ENCODE assay signal across 15 cellular contexts in genomic region chr7:45223728-45224630, GRCh38.
"Had no signal": no experiment of that assay in that cellular context is flagged by ENCODE, and none has a peak within 500 bp of the region (broad histone marks: within the 10 kb centered on the region; RNA-seq: fewer than 3 reads in every experiment).

No MANE protein-coding gene starts in this region.

- H3K27me3 ChIP-seq: colonic mucosa, ovary, upper lobe of right lung had no signal

- H3K4me1 ChIP-seq: colonic mucosa, suprapubic skin, tibial artery, upper lobe of right lung had no signal

- H3K4me3 ChIP-seq: colonic mucosa, gastroesophageal sphincter, mucosa of descending colon, ovary, smooth muscle cell, suprapubic skin, tibial artery, upper lobe of right lung had no signal

- H3K36me3 ChIP-seq: colonic mucosa, gastroesophageal sphincter, ovary, suprapubic skin, tibial artery, upper lobe of right lung had no signal

- H3K4me2 ChIP-seq: smooth muscle cell had no signal

- H3K9me3 ChIP-seq: colonic mucosa, gastroesophageal sphincter, mucosa of descending colon, ovary, suprapubic skin, tibial artery, upper lobe of right lung had no signal

- H3K27ac ChIP-seq: colonic mucosa, gastroesophageal sphincter, ovary, suprapubic skin, tibial artery, upper lobe of right lung had no signal

- DNase-seq: cerebellar nuclear complex; colonic mucosa; effector CD4-positive, alpha-beta T cell; glutamatergic neuron; mucosa of descending colon; naive thymus-derived CD8-positive, alpha-beta T cell; ovary; stimulated activated CD4-positive, alpha-beta T cell treated with anti-CD3 and anti-CD28 coated beads, Interleukin-4, amount 100 ng/mL, for 1 hour; stimulated activated CD8-positive, alpha-beta memory T cell treated with anti-CD3 and anti-CD28 coated beads, Interleukin-4, amount 100 ng/mL, for 48 hours; stimulated activated naive CD8-positive, alpha-beta T cell treated with anti-CD3 and anti-CD28 coated beads, Interleukin-15, Interleukin-2, amounts not matched to agents 100 U/mL and 50 U/mL, for 24 hours; tibial artery; upper lobe of right lung had no signal
